Comparison of ENCODE assay signal across 8 cellular contexts in the genomic region with DNA sequence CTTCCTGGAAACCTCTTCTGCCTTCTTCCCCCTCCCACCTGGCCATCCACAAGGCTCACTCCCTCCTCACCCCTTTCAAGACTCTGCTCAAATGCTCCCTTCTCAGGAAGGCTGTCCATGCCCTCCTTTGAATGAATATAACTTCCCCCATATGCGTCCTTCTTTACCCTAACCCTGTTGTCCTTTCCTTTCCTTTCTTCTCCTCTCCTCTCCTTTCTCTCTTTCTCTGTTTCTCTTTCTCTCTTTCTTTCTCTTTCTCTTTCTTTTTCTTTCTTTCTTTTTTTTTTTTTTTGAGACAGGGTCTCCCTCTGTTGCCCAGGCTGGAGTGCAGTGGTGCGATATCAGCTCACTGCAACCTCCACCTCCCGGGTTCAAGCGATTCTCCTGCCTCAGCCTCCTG. TPM values are rescaled to one million over a fixed set of nuclear protein-coding genes. Genes with fewer than 3 reads are reported as not detected.
DNase-seq lines count a peak whose midpoint lies in the region; TF ChIP-seq lines count a peak whose summit lies in the region.
"Not testable (repeated sequence)": the region's sequence is repeated elsewhere in the genome, so short reads cannot be mapped to it uniquely, and the experiment has no call there.

No MANE protein-coding gene starts in this region.

- not testable (repeated sequence) for H4K8ac ChIP-seq in mesenchymal stem cell (ENCODE audit: low read length)

- TF ChIP-seq POLR2A in breast epithelium (IDR thresholded peaks at IDR 0.05); sigmoid colon (IDR thresholded peaks at IDR 0.05): not testable (repeated sequence)

- peak overlapping the region in 1 of 2 experiments; percentile 38 for H2BK12ac ChIP-seq in mesenchymal stem cell (ENCODE audit: low read length in 2 of 2)

- H3K79me1 ChIP-seq in mesenchymal stem cell (replicated peaks; ENCODE audit: low read length, poor library complexity, severe bottlenecking) = peaks cover 24% of the 10 kb centered on the region

- H3K36me3 ChIP-seq in Caco-2 (ENCODE audit: control insufficient read depth, insufficient read depth, low read length); Loucy (ENCODE audit: insufficient read depth, low read length); breast epithelium: not testable (repeated sequence)
- H3K36me3 ChIP-seq in fibroblast of lung (ENCODE audit: control insufficient read depth, insufficient read depth, low read length) (peaks cover 38% of the 10 kb centered on the region), mesenchymal stem cell (ENCODE audit: control insufficient read depth in 1 of 2, insufficient read depth in 2 of 2, low read depth in 1 of 2, low read length in 2 of 2) (peaks cover 49 to 76% of the 10 kb centered on the region in 2 experiments), sigmoid colon (peaks cover 11 to 68% (median 35%) of the 10 kb centered on the region in 4 donors), tibial artery (peaks cover 40 to 55% (median 44%) of the 10 kb centered on the region in 3 donors)

- intact Hi-C loops in Caco-2 (cut with micrococcal nuclease; ENCODE audit: unreplicated experiment); activated T-helper 1 cell treated with anti-CD3 and anti-CD28 coated beads, Interleukin-12 subunit alpha, Interleukin-12 subunit beta, Interleukin-2, Interleukin-4 antibody, amounts not matched to agents 30 ng/mL and 10 ng/mL and 1 ng/mL, durations not matched to agents 14 hours and 24 hours and 36 hours (cut with micrococcal nuclease); breast epithelium (cut with DNase I; ENCODE audit: low total_unique reads); sigmoid colon (cut with DNase I); tibial artery (cut with DNase I; ENCODE audit: low total_unique reads): not testable (repeated sequence)

- H3K9me3 ChIP-seq in Caco-2; Loucy (ENCODE audit: insufficient read depth, low read depth, low read length); breast epithelium; fibroblast of lung (ENCODE audit: control insufficient read depth, insufficient read depth, low read depth, low read length); mesenchymal stem cell (ENCODE audit: control insufficient read depth, low read length); sigmoid colon; tibial artery: not testable (repeated sequence)

- POLR2A ChIA-PET in Caco-2 (lab: Charles Lee) = not testable (repeated sequence)

- not testable (repeated sequence) for DNase-seq in Caco-2; activated T-helper 1 cell treated with anti-CD3 and anti-CD28 coated beads, Interleukin-12 subunit alpha, Interleukin-12 subunit beta, Interleukin-2, Interleukin-4 antibody, amounts not matched to agents 30 ng/mL and 10 ng/mL and 1 ng/mL, durations not matched to agents 14 hours and 24 hours and 36 hours (ENCODE audit: low spot score); breast epithelium (ENCODE audit: low spot score in 2 of 2); fibroblast of lung (ENCODE audit: low read depth in 2 of 2); mesenchymal stem cell; sigmoid colon; tibial artery

- H3K79me2 ChIP-seq in Loucy (ENCODE audit: insufficient read depth, low read length) = not testable (repeated sequence)
- peaks cover 68% of the 10 kb centered on the region for H3K79me2 ChIP-seq in fibroblast of lung (ENCODE audit: control insufficient read depth, insufficient read depth, low read length)

- not testable (repeated sequence) for H3K23ac ChIP-seq in mesenchymal stem cell (ENCODE audit: low read length in 2 of 2)

- not testable (repeated sequence) for H3K27me3 ChIP-seq in Caco-2 (replicated peaks; ENCODE audit: control insufficient read depth, insufficient read depth, low read length); Loucy (ENCODE audit: insufficient read depth, low read length, poor library complexity, severe bottlenecking); breast epithelium; fibroblast of lung (ENCODE audit: control insufficient read depth, insufficient read depth, low read length); mesenchymal stem cell (ENCODE audit: control insufficient read depth in 1 of 2, insufficient read depth in 1 of 2, low read length in 2 of 2); sigmoid colon; tibial artery

- H3K14ac ChIP-seq in mesenchymal stem cell (ENCODE audit: low read length in 2 of 2) = not testable (repeated sequence)

- not testable (repeated sequence) for H3K18ac ChIP-seq in mesenchymal stem cell (ENCODE audit: low read depth in 1 of 2, low read length in 2 of 2)

- H3K27ac Mint-ChIP-seq in Caco-2 (ENCODE audit: unreplicated experiment) = peak overlapping the region; percentile 93
- not testable (repeated sequence) for H3K27ac Mint-ChIP-seq in activated T-helper 1 cell treated with anti-CD3 and anti-CD28 coated beads, Interleukin-12 subunit alpha, Interleukin-12 subunit beta, Interleukin-2, Interleukin-4 antibody, amounts not matched to agents 30 ng/mL and 10 ng/mL and 1 ng/mL, durations not matched to agents 14 hours and 24 hours and 36 hours

- peak overlapping the region; percentile 94 to 95 for H3K27ac ChIP-seq in breast epithelium
- H3K27ac ChIP-seq in fibroblast of lung (ENCODE audit: insufficient read depth, low read length) = peak overlapping the region; percentile 2
- H3K27ac ChIP-seq in mesenchymal stem cell (ENCODE audit: low read length, poor library complexity, severe bottlenecking) = peak overlapping the region; percentile 13
- peak overlapping the region; percentile 92 to 99 (median 96) for H3K27ac ChIP-seq in sigmoid colon
- H3K27ac ChIP-seq in tibial artery = peak overlapping the region; percentile 31 to 91

- H3F3A ChIP-seq in Loucy (ENCODE audit: low read depth) = not testable (repeated sequence)

- peak overlapping the region; percentile 88 for H3K9ac ChIP-seq in Loucy (ENCODE audit: low read depth, low read length, poor library complexity, severe bottlenecking)
- H3K9ac ChIP-seq in fibroblast of lung (ENCODE audit: insufficient read depth, low read length) = not testable (repeated sequence)
- peak overlapping the region; percentile 32 for H3K9ac ChIP-seq in mesenchymal stem cell (ENCODE audit: low read length)

- not testable (repeated sequence) for TF ChIP-seq CTCF in Caco-2 (IDR thresholded peaks at IDR 0.05; ENCODE audit: insufficient read depth in 1 of 2, low read depth in 1 of 2, low read length in 1 of 2, severe bottlenecking in 1 of 2, unreplicated experiment in 1 of 2); Loucy (conservative IDR thresholded peaks at IDR 0.05; ENCODE audit: low read length); breast epithelium (IDR thresholded peaks at IDR 0.05); fibroblast of lung (conservative IDR thresholded peaks at IDR 0.05 in 1 of 2, IDR thresholded peaks at IDR 0.05 in 1 of 2; ENCODE audit: low read depth in 1 of 2, low read length in 2 of 2); sigmoid colon (IDR thresholded peaks at IDR 0.05); tibial artery (IDR thresholded peaks at IDR 0.05)

- not testable (repeated sequence) for H3K9me2 ChIP-seq in Loucy (replicated peaks; ENCODE audit: low read depth, low read length)

- H3K4me3 Mint-ChIP-seq in Caco-2 (ENCODE audit: unreplicated experiment) = peak overlapping the region; percentile 85
- peak overlapping the region; percentile 3 for H3K4me3 Mint-ChIP-seq in activated T-helper 1 cell treated with anti-CD3 and anti-CD28 coated beads, Interleukin-12 subunit alpha, Interleukin-12 subunit beta, Interleukin-2, Interleukin-4 antibody, amounts not matched to agents 30 ng/mL and 10 ng/mL and 1 ng/mL, durations not matched to agents 14 hours and 24 hours and 36 hours

- not testable (repeated sequence) for H4K20me1 ChIP-seq in Loucy (ENCODE audit: insufficient read depth, low read length, poor library complexity, severe bottlenecking); fibroblast of lung (ENCODE audit: control insufficient read depth, extremely low read depth, insufficient read depth, low read length)

- not testable (repeated sequence) for TF ChIP-seq EP300 in sigmoid colon (IDR thresholded peaks at IDR 0.05)

- not testable (repeated sequence) for H2BK5ac ChIP-seq in mesenchymal stem cell (ENCODE audit: low read depth, low read length, poor library complexity, severe bottlenecking)

- H3K27me3 Mint-ChIP-seq in Caco-2 (ENCODE audit: insufficient read depth, unreplicated experiment); activated T-helper 1 cell treated with anti-CD3 and anti-CD28 coated beads, Interleukin-12 subunit alpha, Interleukin-12 subunit beta, Interleukin-2, Interleukin-4 antibody, amounts not matched to agents 30 ng/mL and 10 ng/mL and 1 ng/mL, durations not matched to agents 14 hours and 24 hours and 36 hours (ENCODE audit: insufficient read depth): not testable (repeated sequence)

- CTCF ChIA-PET in Caco-2 (lab: Charles Lee) = not testable (repeated sequence)

- H3K4me1 Mint-ChIP-seq in Caco-2 (ENCODE audit: low read depth, unreplicated experiment) = peaks cover 26% of the 10 kb centered on the region
- H3K4me1 Mint-ChIP-seq in activated T-helper 1 cell treated with anti-CD3 and anti-CD28 coated beads, Interleukin-12 subunit alpha, Interleukin-12 subunit beta, Interleukin-2, Interleukin-4 antibody, amounts not matched to agents 30 ng/mL and 10 ng/mL and 1 ng/mL, durations not matched to agents 14 hours and 24 hours and 36 hours (ENCODE audit: low read depth) = peaks cover 15% of the 10 kb centered on the region

- not testable (repeated sequence) for H3K4ac ChIP-seq in mesenchymal stem cell (ENCODE audit: low read depth in 1 of 2, low read length in 2 of 2)

- peaks cover 32% of the 10 kb centered on the region for H3K36me3 Mint-ChIP-seq in Caco-2 (ENCODE audit: insufficient read depth, unreplicated experiment)
- not testable (repeated sequence) for H3K36me3 Mint-ChIP-seq in activated T-helper 1 cell treated with anti-CD3 and anti-CD28 coated beads, Interleukin-12 subunit alpha, Interleukin-12 subunit beta, Interleukin-2, Interleukin-4 antibody, amounts not matched to agents 30 ng/mL and 10 ng/mL and 1 ng/mL, durations not matched to agents 14 hours and 24 hours and 36 hours (ENCODE audit: low read depth)

- H2AK5ac ChIP-seq in mesenchymal stem cell (ENCODE audit: low read length, severe bottlenecking) = not testable (repeated sequence)

- 100% methylated on average over 4 of the region's 4 CpGs for WGBS in mesenchymal stem cell
- WGBS in sigmoid colon, 2 donors = 85% methylated on average over 4 of the region's 4 CpGs

- H3K4me2 ChIP-seq in Loucy (ENCODE audit: low read depth, low read length, poor library complexity, severe bottlenecking) (peak overlapping the region; percentile 98), fibroblast of lung (ENCODE audit: extremely low read depth, insufficient read depth, low read length) (peak overlapping the region; percentile 1)
- H3K4me2 ChIP-seq in mesenchymal stem cell (ENCODE audit: low read length, poor library complexity, severe bottlenecking) = not testable (repeated sequence)

- H2AFZ ChIP-seq in Loucy (ENCODE audit: low read length); fibroblast of lung (ENCODE audit: low read length); mesenchymal stem cell (ENCODE audit: low read depth, low read length): not testable (repeated sequence)

- peaks cover 11% of the 10 kb centered on the region for H3K4me1 ChIP-seq in Caco-2
- H3K4me1 ChIP-seq in Loucy (ENCODE audit: insufficient read depth, low read length, poor library complexity, severe bottlenecking) = peaks cover 20% of the 10 kb centered on the region
- H3K4me1 ChIP-seq in breast epithelium = not testable (repeated sequence)
- H3K4me1 ChIP-seq in fibroblast of lung (ENCODE audit: control insufficient read depth, extremely low read depth, insufficient read depth, low read length) = peaks cover 36% of the 10 kb centered on the region
- peaks cover 21% of the 10 kb centered on the region for H3K4me1 ChIP-seq in mesenchymal stem cell (ENCODE audit: control insufficient read depth, insufficient read depth, low read depth, low read length)
- peaks cover 0 to 63% (median 60%) of the 10 kb centered on the region in 4 donors for H3K4me1 ChIP-seq in sigmoid colon
- H3K4me1 ChIP-seq in tibial artery = peaks cover 0 to 86% (median 50%) of the 10 kb centered on the region in 4 donors

- H2BK15ac ChIP-seq in mesenchymal stem cell (ENCODE audit: low read depth, poor library complexity, severe bottlenecking) = not testable (repeated sequence)

- BruUV-seq in Caco-2 (replicated peaks; lab: Mats Ljungman, UMichigan) = not testable (repeated sequence)

- not testable (repeated sequence) for H2BK120ac ChIP-seq in mesenchymal stem cell (ENCODE audit: low read depth, low read length)

- not testable (repeated sequence) for H3K9me3 Mint-ChIP-seq in Caco-2 (ENCODE audit: unreplicated experiment); activated T-helper 1 cell treated with anti-CD3 and anti-CD28 coated beads, Interleukin-12 subunit alpha, Interleukin-12 subunit beta, Interleukin-2, Interleukin-4 antibody, amounts not matched to agents 30 ng/mL and 10 ng/mL and 1 ng/mL, durations not matched to agents 14 hours and 24 hours and 36 hours

- H3K4me3 ChIP-seq in Caco-2 (ENCODE audit: low read depth, low read length); Loucy (ENCODE audit: low read length, poor library complexity, severe bottlenecking); breast epithelium; fibroblast of lung (replicated peaks in 1 of 4; ENCODE audit: control extremely low read depth in 1 of 4, insufficient read depth in 1 of 4, low read depth in 3 of 4, low read length in 4 of 4); mesenchymal stem cell (ENCODE audit: insufficient read depth in 1 of 2, low read depth in 1 of 2, low read length in 2 of 2); sigmoid colon; tibial artery: not testable (repeated sequence)

- peak overlapping the region; percentile 25 for H4K91ac ChIP-seq in mesenchymal stem cell (ENCODE audit: low read length)

RNA-seq across cellular contexts. Expression of a gene that starts 15.1 kb away (rescaled TPM):
- total RNA-seq in Caco-2 (2022) = 13.3 and 14.6 TPM in 2 replicates
- 0.29 and 0.54 TPM in 2 replicates for total RNA-seq in activated T-helper 1 cell treated with anti-CD3 and anti-CD28 coated beads, Interleukin-12 subunit alpha, Interleukin-12 subunit beta, Interleukin-2, Interleukin-4 antibody, amounts not matched to agents 30 ng/mL and 10 ng/mL and 1 ng/mL, durations not matched to agents 14 hours and 24 hours and 36 hours
- total RNA-seq in breast epithelium = 100 to 1,000 TPM in 1 of 3 donors, 10 to 100 TPM in 2; 38.8 to 121 (median 67.2) TPM
- 106 and 192 TPM in 2 replicates for total RNA-seq in fibroblast of lung
- polyA plus RNA-seq in fibroblast of lung = 96.5 and 97.0 TPM in 2 replicates
- 422 and 520 TPM in 2 replicates for polyA plus RNA-seq in fibroblast of lung (2012)
- polyA minus RNA-seq in fibroblast of lung (ENCODE audit: low replicate concordance) = 423 and 614 TPM in 2 replicates
- 340 TPM for polyA plus RNA-seq in mesenchymal stem cell (2013, experiment 1 of 2)
- polyA plus RNA-seq in mesenchymal stem cell (2013, experiment 2 of 2) = 325 TPM
- total RNA-seq in sigmoid colon = 100 to 1,000 TPM in 1 of 4 donors, 10 to 100 TPM in 3; 41.8 to 184 (median 72.4) TPM
- polyA plus RNA-seq in sigmoid colon = 10 to 100 TPM in 2 of 3 donors, 1 to 10 TPM in 1; 3.5 to 26.7 (median 10.8) TPM

RNA-seq across cellular contexts. Expression of a gene that starts 17.1 kb away (rescaled TPM):
- total RNA-seq in Caco-2 (2022) = 347 and 360 TPM in 2 replicates
- total RNA-seq in activated T-helper 1 cell treated with anti-CD3 and anti-CD28 coated beads, Interleukin-12 subunit alpha, Interleukin-12 subunit beta, Interleukin-2, Interleukin-4 antibody, amounts not matched to agents 30 ng/mL and 10 ng/mL and 1 ng/mL, durations not matched to agents 14 hours and 24 hours and 36 hours = 206 and 211 TPM in 2 replicates
- 100 to 1,000 TPM; 391 to 498 (median 457) TPM for total RNA-seq in breast epithelium
- total RNA-seq in fibroblast of lung = 59.6 and 110 TPM in 2 replicates
- polyA plus RNA-seq in fibroblast of lung = 47.2 and 60.8 TPM in 2 replicates
- 151 and 182 TPM in 2 replicates for polyA plus RNA-seq in fibroblast of lung (2012)
- polyA minus RNA-seq in fibroblast of lung (ENCODE audit: low replicate concordance) = 18.5 and 20.5 TPM in 2 replicates
- polyA plus RNA-seq in mesenchymal stem cell (2013, experiment 1 of 2) = 245 TPM
- polyA plus RNA-seq in mesenchymal stem cell (2013, experiment 2 of 2) = 251 TPM
- 100 to 1,000 TPM; 432 to 576 (median 557) TPM for total RNA-seq in sigmoid colon
- 100 to 1,000 TPM; 304 to 682 (median 589) TPM for polyA plus RNA-seq in sigmoid colon

RNA-seq across cellular contexts. Expression of a gene that starts 50.2 kb away (rescaled TPM):
- total RNA-seq in Caco-2 (2022) (110 and 119 TPM in 2 replicates), breast epithelium (100 to 1,000 TPM; 297 to 525 (median 450) TPM), fibroblast of lung (142 and 155 TPM in 2 replicates), sigmoid colon (1,000 to 10,000 TPM; 1,579 to 3,138 (median 2,179) TPM)
- 106 and 107 TPM in 2 replicates for total RNA-seq in activated T-helper 1 cell treated with anti-CD3 and anti-CD28 coated beads, Interleukin-12 subunit alpha, Interleukin-12 subunit beta, Interleukin-2, Interleukin-4 antibody, amounts not matched to agents 30 ng/mL and 10 ng/mL and 1 ng/mL, durations not matched to agents 14 hours and 24 hours and 36 hours
- polyA plus RNA-seq in fibroblast of lung (187 and 250 TPM in 2 replicates), sigmoid colon (100 to 1,000 TPM; 329 to 999 (median 792) TPM)
- polyA plus RNA-seq in fibroblast of lung (2012) = 220 and 279 TPM in 2 replicates
- 261 and 313 TPM in 2 replicates for polyA minus RNA-seq in fibroblast of lung (ENCODE audit: low replicate concordance)
- polyA plus RNA-seq in mesenchymal stem cell (2013, experiment 1 of 2) = 370 TPM
- 374 TPM for polyA plus RNA-seq in mesenchymal stem cell (2013, experiment 2 of 2)

Comparison
In these comparisons a context has a peak if more than half of its experiments do, and no peak if none do; other contexts are left out.
1. H3K27ac ChIP-seq: peak in every context shown above with its lines; median percentile 96 in sigmoid colon; 94 in breast epithelium; 61 in tibial artery; 13 in mesenchymal stem cell; 2 in fibroblast of lung.